14 cellular contexts compared by ENCODE assay signal in genomic region chrX:1389993-1390285, GRCh38. TPM values are rescaled to one million over a fixed set of nuclear protein-coding genes. Genes with fewer than 3 reads are reported as not detected.
DNase-seq lines count a peak whose midpoint lies in the region; ATAC-seq and TF ChIP-seq lines count a peak whose summit lies in the region.
"Had no signal": no experiment of that assay in that cellular context is flagged by ENCODE, and none has a peak within 500 bp of the region (broad histone marks: within the 10 kb centered on the region; RNA-seq: fewer than 3 reads in every experiment).

No MANE protein-coding gene starts in this region.

- no peak overlapping the region for H3K27ac ChIP-seq in lower lobe of right lung
- H3K27ac ChIP-seq in upper lobe of right lung, result no peak overlapping the region
- H3K27ac ChIP-seq: neutrophil, SJSA1 had no signal

- no peak for ATAC-seq in natural killer cell treated with Interleukin-12 subunit alpha and Interleukin-12 subunit beta and Interleukin-15 and Interleukin-18, amount 100 ng/mL, for 72 hours
- ATAC-seq in natural killer cell (no peak), lower lobe of right lung (no peak), upper lobe of right lung (no peak), HG03378 (IDR thresholded peaks at IDR 0.05; ENCODE audit: unreplicated experiment) (no peak), GM18498 (IDR thresholded peaks at IDR 0.05; ENCODE audit: unreplicated experiment) (no peak)
- ATAC-seq in activated CD8-positive, alpha-beta T cell treated with anti-CD3 and anti-CD28 coated beads, Interleukin-2, amount 10 ng/mL, durations not matched to agents 7 days and 5 days, result no peak

- CTCF ChIA-PET in activated CD8-positive, alpha-beta T cell treated with anti-CD3 and anti-CD28 coated beads, Interleukin-2, amount 10 ng/mL, durations not matched to agents 7 days and 5 days (lab: Charles Lee), result no interaction called here

- H3K27me3 ChIP-seq in lower lobe of right lung (ENCODE audit: low read depth) (no peaks in the 10 kb centered on the region), upper lobe of right lung (no peaks in the 10 kb centered on the region)
- H3K27me3 ChIP-seq: esophagus squamous epithelium, neutrophil, SJSA1 had no signal

- TF ChIP-seq CTCF in natural killer cell (IDR thresholded peaks at IDR 0.05), result no peak
- TF ChIP-seq CTCF in lower lobe of right lung (IDR thresholded peaks at IDR 0.05), result no peak
- TF ChIP-seq CTCF in upper lobe of right lung (IDR thresholded peaks at IDR 0.05), result no peak

- DNase-seq in natural killer cell treated with Interleukin-12 subunit alpha and Interleukin-12 subunit beta and Interleukin-15 and Interleukin-18, amount 100 ng/mL, for 72 hours (ENCODE audit: low spot score), result no peak
- DNase-seq in natural killer cell (no peak), lower lobe of right lung (no peak), upper lobe of right lung (peak; percentile 39)
- DNase-seq in activated CD8-positive, alpha-beta T cell treated with anti-CD3 and anti-CD28 coated beads, Interleukin-2, amount 10 ng/mL, durations not matched to agents 7 days and 5 days, result no peak
- DNase-seq in stimulated activated CD4-positive, alpha-beta T cell treated with anti-CD3 and anti-CD28 coated beads, Interleukin-12 subunit alpha, Interleukin-12 subunit beta, amount 100 ng/mL, for 4 hours, result no peak
- DNase-seq: esophagus squamous epithelium; NCI-H524 treated with DMSO at 0.1 percent for 48 hours; stimulated activated CD4-positive, alpha-beta T cell treated with anti-CD3 and anti-CD28 coated beads, Interleukin-4, amount 100 ng/mL, for 1 hour had no signal

- H3K27ac Mint-ChIP-seq in natural killer cell treated with Interleukin-12 subunit alpha and Interleukin-12 subunit beta and Interleukin-15 and Interleukin-18, amount 100 ng/mL, for 72 hours, result no peak overlapping the region
- no peak overlapping the region for H3K27ac Mint-ChIP-seq in natural killer cell
- H3K27ac Mint-ChIP-seq in activated CD8-positive, alpha-beta T cell treated with anti-CD3 and anti-CD28 coated beads, Interleukin-2, amount 10 ng/mL, durations not matched to agents 7 days and 5 days, result no peak overlapping the region

- POLR2A ChIA-PET in activated CD8-positive, alpha-beta T cell treated with anti-CD3 and anti-CD28 coated beads, Interleukin-2, amount 10 ng/mL, durations not matched to agents 7 days and 5 days (lab: Charles Lee), result no interaction called here

- H3K4me1 Mint-ChIP-seq in natural killer cell treated with Interleukin-12 subunit alpha and Interleukin-12 subunit beta and Interleukin-15 and Interleukin-18, amount 100 ng/mL, for 72 hours (ENCODE audit: low read depth in 2 of 2), result peaks cover 37 to 39% of the 10 kb centered on the region in 2 donors
- H3K4me1 Mint-ChIP-seq in natural killer cell, result peaks cover 37 to 48% of the 10 kb centered on the region in 2 donors
- H3K4me1 Mint-ChIP-seq in activated CD8-positive, alpha-beta T cell treated with anti-CD3 and anti-CD28 coated beads, Interleukin-2, amount 10 ng/mL, durations not matched to agents 7 days and 5 days (ENCODE audit: low read depth), result peaks cover 56% of the 10 kb centered on the region

- H3K4me3 Mint-ChIP-seq in natural killer cell treated with Interleukin-12 subunit alpha and Interleukin-12 subunit beta and Interleukin-15 and Interleukin-18, amount 100 ng/mL, for 72 hours, result peak overlapping the region; percentile 97
- H3K4me3 Mint-ChIP-seq in natural killer cell, result no peak overlapping the region
- peak overlapping the region; percentile 53 for H3K4me3 Mint-ChIP-seq in activated CD8-positive, alpha-beta T cell treated with anti-CD3 and anti-CD28 coated beads, Interleukin-2, amount 10 ng/mL, durations not matched to agents 7 days and 5 days

- peaks cover 61% of the 10 kb centered on the region for H3K36me3 ChIP-seq in lower lobe of right lung
- peaks cover 55% of the 10 kb centered on the region for H3K36me3 ChIP-seq in upper lobe of right lung

- peaks cover 20% of the 10 kb centered on the region for H3K36me3 Mint-ChIP-seq in natural killer cell treated with Interleukin-12 subunit alpha and Interleukin-12 subunit beta and Interleukin-15 and Interleukin-18, amount 100 ng/mL, for 72 hours
- H3K36me3 Mint-ChIP-seq in natural killer cell, result no peaks in the 10 kb centered on the region
- peaks cover 65% of the 10 kb centered on the region for H3K36me3 Mint-ChIP-seq in activated CD8-positive, alpha-beta T cell treated with anti-CD3 and anti-CD28 coated beads, Interleukin-2, amount 10 ng/mL, durations not matched to agents 7 days and 5 days (ENCODE audit: low read depth)

- H3K9me3 Mint-ChIP-seq in natural killer cell treated with Interleukin-12 subunit alpha and Interleukin-12 subunit beta and Interleukin-15 and Interleukin-18, amount 100 ng/mL, for 72 hours, result no peaks in the 10 kb centered on the region
- no peaks in the 10 kb centered on the region for H3K9me3 Mint-ChIP-seq in natural killer cell
- H3K9me3 Mint-ChIP-seq in activated CD8-positive, alpha-beta T cell treated with anti-CD3 and anti-CD28 coated beads, Interleukin-2, amount 10 ng/mL, durations not matched to agents 7 days and 5 days (ENCODE audit: insufficient read depth), result no peaks in the 10 kb centered on the region
- H3K9me3 Mint-ChIP-seq: CD14-positive monocyte had no signal

- H3K4me3 ChIP-seq in lower lobe of right lung (peak overlapping the region; percentile 81), upper lobe of right lung (no peak overlapping the region)
- H3K4me3 ChIP-seq: SJSA1 had no signal

- H3K9me3 ChIP-seq in lower lobe of right lung, result no peaks in the 10 kb centered on the region
- H3K9me3 ChIP-seq in upper lobe of right lung, result no peaks in the 10 kb centered on the region
- H3K9me3 ChIP-seq: esophagus squamous epithelium, neutrophil, SJSA1 had no signal

- H3K4me1 ChIP-seq in lower lobe of right lung (peaks cover 42% of the 10 kb centered on the region), upper lobe of right lung (peaks cover 38% of the 10 kb centered on the region)

- no peaks in the 10 kb centered on the region for H3K27me3 Mint-ChIP-seq in natural killer cell treated with Interleukin-12 subunit alpha and Interleukin-12 subunit beta and Interleukin-15 and Interleukin-18, amount 100 ng/mL, for 72 hours
- H3K27me3 Mint-ChIP-seq in natural killer cell (ENCODE audit: low read depth in 2 of 2), result no peaks in the 10 kb centered on the region
- H3K27me3 Mint-ChIP-seq in activated CD8-positive, alpha-beta T cell treated with anti-CD3 and anti-CD28 coated beads, Interleukin-2, amount 10 ng/mL, durations not matched to agents 7 days and 5 days (ENCODE audit: low read depth), result no peaks in the 10 kb centered on the region

- intact Hi-C loops in natural killer cell (cut with micrococcal nuclease) (loop anchor here (5.0 kb wide), 2 partner anchors 202 to 267 kb away; partner anchors contain the start of gene AKAP17A), lower lobe of right lung (cut with DNase I) (no loop called here), upper lobe of right lung (cut with DNase I) (no loop called here)

RNA-seq across cellular contexts. Expression of gene SLC25A6, which starts 2.0 kb away (rescaled TPM):
- 100 to 1,000 TPM; 224 to 343 TPM for total RNA-seq in natural killer cell treated with Interleukin-12 subunit alpha and Interleukin-12 subunit beta and Interleukin-15 and Interleukin-18, amount 100 ng/mL, for 72 hours
- 100 to 1,000 TPM; 157 to 197 (median 178) TPM for total RNA-seq in natural killer cell
- 100 to 1,000 TPM; 273 to 293 TPM for total RNA-seq in activated CD8-positive, alpha-beta T cell treated with anti-CD3 and anti-CD28 coated beads, Interleukin-2, amount 10 ng/mL, durations not matched to agents 7 days and 5 days
- total RNA-seq in lower lobe of right lung, result 335 TPM
- 337 TPM for total RNA-seq in upper lobe of right lung

RNA-seq across cellular contexts. Expression of gene IL3RA, which starts 53.4 kb away (rescaled TPM):
- total RNA-seq in natural killer cell treated with Interleukin-12 subunit alpha and Interleukin-12 subunit beta and Interleukin-15 and Interleukin-18, amount 100 ng/mL, for 72 hours, result 10 to 100 TPM; 13.1 to 29.2 TPM
- total RNA-seq in natural killer cell, result 10 to 100 TPM in 1 of 3 donors, 1 to 10 TPM in 2; 3.3 to 97.9 (median 4.4) TPM
- under 1 TPM; 0.60 to 0.61 TPM for total RNA-seq in activated CD8-positive, alpha-beta T cell treated with anti-CD3 and anti-CD28 coated beads, Interleukin-2, amount 10 ng/mL, durations not matched to agents 7 days and 5 days
- total RNA-seq in lower lobe of right lung, result 59.9 TPM
- total RNA-seq in upper lobe of right lung, result 43.0 TPM
- total RNA-seq: SJSA1 had no signal
